Comparison of ENCODE assay signal across 8 cellular contexts in genomic region chr5:149345892-149346222, GRCh38. TPM values are rescaled to one million over a fixed set of nuclear protein-coding genes. Genes with fewer than 3 reads are reported as not detected.
A peak's percentile ranks its signal among the peaks of the same experiment; 100 is the strongest.
DNase-seq lines count a peak whose midpoint lies in the region; ATAC-seq and FAIRE-seq lines count a peak whose summit lies in the region.

No MANE protein-coding gene starts in this region.

- peaks cover 13% of the 10 kb centered on the region for H3K4me1 ChIP-seq in ACC112 (ENCODE audit: control insufficient read depth, insufficient read depth, low read length, unreplicated experiment)
- no peaks in the 10 kb centered on the region for H3K4me1 ChIP-seq in iPS-18a (ENCODE audit: control insufficient read depth, low read depth, low read length)
- peaks cover 0 to 3% of the 10 kb centered on the region in 2 donors for H3K4me1 ChIP-seq in small intestine (ENCODE audit: control insufficient read depth in 2 of 2, insufficient read depth in 1 of 2, low read depth in 1 of 2, low read length in 1 of 2)

- no peak for FAIRE-seq in small intestine (lab: Jason Lieb, UNC)

- no peaks in the 10 kb centered on the region for H3K9me3 ChIP-seq in iPS-18a (ENCODE audit: control insufficient read depth, low read depth, low read length)
- H3K9me3 ChIP-seq in small intestine (ENCODE audit: control insufficient read depth, low read depth), result no peaks in the 10 kb centered on the region

- H2AFZ ChIP-seq in ACC112 (ENCODE audit: low read length, unreplicated experiment), result peak overlapping the region; percentile 61

- peak; percentile 6 for ATAC-seq in GM18867 (IDR thresholded peaks at IDR 0.05; ENCODE audit: unreplicated experiment)

- H3K36me3 ChIP-seq in ACC112 (ENCODE audit: insufficient read depth, low read length), result peaks cover 17% of the 10 kb centered on the region
- peaks cover 38% of the 10 kb centered on the region for H3K36me3 ChIP-seq in iPS-18a (ENCODE audit: control insufficient read depth, low read depth, low read length)
- H3K36me3 ChIP-seq in small intestine (ENCODE audit: control insufficient read depth in 2 of 2, insufficient read depth in 2 of 2, low read length in 2 of 2), result peaks cover 10 to 11% of the 10 kb centered on the region in 2 donors

- H3K4me3 ChIP-seq in ACC112 (ENCODE audit: low read depth, low read length), result peak overlapping the region; percentile 93
- peak overlapping the region; percentile 86 for H3K4me3 ChIP-seq in iPS-18a (ENCODE audit: low read length)
- H3K4me3 ChIP-seq in small intestine (ENCODE audit: low read depth in 1 of 2, low read length in 2 of 2), result peak overlapping the region; percentile 70 to 86

- 1 to 2% (median 1%) methylated on average over 11 of the region's 11 CpGs for WGBS in small intestine, 3 donors

- peaks cover 32% of the 10 kb centered on the region for H3K79me2 ChIP-seq in ACC112 (ENCODE audit: control insufficient read depth, insufficient read depth, low read length, unreplicated experiment)

- peak; percentile 32 for DNase-seq in LoVo (ENCODE audit: low spot score)
- DNase-seq in amniotic epithelial cell (ENCODE audit: low read depth), result peak; percentile 29
- no peak for DNase-seq in small intestine
- DNase-seq in SHP77 (lab: John Stamatoyannopoulos, UW), result no peak
- DNase-seq in DMS114 treated with DMSO at 0.1 percent for 48 hours (lab: John Stamatoyannopoulos, UW; ENCODE audit: unreplicated experiment), result no peak

- H3K27ac ChIP-seq in ACC112 (ENCODE audit: low read depth, low read length) (peak overlapping the region; percentile 51), iPS-18a (ENCODE audit: low read length) (peak overlapping the region; percentile 81), small intestine (ENCODE audit: low read depth in 1 of 2, low read length in 1 of 2) (peak overlapping the region in 1 of 2 donors; percentile 80)

- no peaks in the 10 kb centered on the region for H3K27me3 ChIP-seq in ACC112 (ENCODE audit: insufficient read depth, low read length)
- no peaks in the 10 kb centered on the region for H3K27me3 ChIP-seq in iPS-18a (ENCODE audit: control insufficient read depth, insufficient read depth, low read length)
- H3K27me3 ChIP-seq in small intestine (ENCODE audit: control insufficient read depth in 2 of 2, insufficient read depth in 2 of 2, low read length in 2 of 2), result no peaks in the 10 kb centered on the region

- peak overlapping the region; percentile 76 for H3K9ac ChIP-seq in iPS-18a (ENCODE audit: low read length)

RNA-seq across cellular contexts. Expression of gene GRPEL2, which starts 0.6 kb away (rescaled TPM):
- 10 to 100 TPM in 1 of 3 donors, 1 to 10 TPM in 2; 2.9 to 13.9 (median 3.5) TPM for polyA plus RNA-seq in small intestine

RNA-seq across cellular contexts. Expression of gene PCYOX1L, which starts 12.0 kb away (rescaled TPM):
- polyA plus RNA-seq in small intestine, result 1 to 10 TPM; 1.3 to 7.5 (median 1.6) TPM

RNA-seq across cellular contexts. Expression of gene IL17B, which starts 33.2 kb away (rescaled TPM):
- under 1 TPM in 1 of 3 donors, not detected in 2; 0.98 TPM for polyA plus RNA-seq in small intestine

Comparison
In these comparisons a context has a peak if more than half of its experiments do, and no peak if none do; other contexts are left out.
1. DNase-seq: peak in LoVo (single experiment) and amniotic epithelial cell (single experiment); none in small intestine (single experiment), SHP77 (0 of 2) and DMS114 treated with DMSO at 0.1 percent for 48 hours (single experiment).
2. Peak in every context shown above with its lines, with median percentiles within 50 percentile points of each other: H3K4me3 ChIP-seq.